In genomic region chr19:54114340-54114826, GRCh38 we compare ENCODE assay signal across 8 cellular contexts. TPM values are rescaled to one million over a fixed set of nuclear protein-coding genes. Genes with fewer than 3 reads are reported as not detected.
DNase-seq lines count a peak whose midpoint lies in the region; TF ChIP-seq lines count a peak whose summit lies in the region.

No MANE protein-coding gene starts in this region.

- peak; percentile 33 for TF ChIP-seq POLR2A in NB4 (IDR thresholded peaks at IDR 0.05; ENCODE audit: extremely low read depth, insufficient read length)
- TF ChIP-seq POLR2A in erythroblast (IDR thresholded peaks at IDR 0.05; ENCODE audit: low read length), result peak; percentile 32

- CTCF ChIA-PET in GM10248 (lab: Yijun Ruan, JAX), result interaction anchor here (1.0 to 1.6 kb wide), 5 partner anchors 9 to 45 kb away, joined by 3 to 5 read pairs (median 4); partner anchors contain the start of genes CNOT3 and LENG1

- H3K4me3 Mint-ChIP-seq in type B pancreatic cell, result peak overlapping the region; percentile 96

- H3K27me3 Mint-ChIP-seq in type B pancreatic cell, result no peaks in the 10 kb centered on the region

- H3K36me3 Mint-ChIP-seq in type B pancreatic cell, result peaks cover 9% of the 10 kb centered on the region

- POLR2A ChIA-PET in GM10248 (lab: Yijun Ruan, JAX), result interaction anchor here (1.9 kb wide), 1 partner anchor 23 kb away, joined by 10 read pairs; the partner anchor contains the start of gene CNOT3

- H3K4me3 ChIP-seq in NB4 (ENCODE audit: low read depth, low read length), result peak overlapping the region; percentile 99

- peak; percentile 67 for DNase-seq in GM10248 (ENCODE audit: extremely low spot score)
- peak; percentile 76 for DNase-seq in NB4 (ENCODE audit: low read depth)
- peak; percentile 77 for DNase-seq in activated CD8-positive, alpha-beta memory T cell treated with anti-CD3 and anti-CD28 coated beads, Interleukin-2, amount 50 U/mL, for 48 hours
- no peak for DNase-seq in erythroblast (lab: John Stamatoyannopoulos, UW)
- peak; percentile 40 for DNase-seq in myocyte (ENCODE audit: low read depth)
- DNase-seq in type B pancreatic cell (ENCODE audit: extremely low spot score, unreplicated experiment), result no peak
- no peak for DNase-seq in NCI-H524 (lab: John Stamatoyannopoulos, UW)
- no peak for DNase-seq in NCI-H345 (lab: John Stamatoyannopoulos, UW)

- no peaks in the 10 kb centered on the region for H3K9me3 Mint-ChIP-seq in type B pancreatic cell

- H3K4me1 Mint-ChIP-seq in type B pancreatic cell (ENCODE audit: unreplicated experiment), result peaks cover 23% of the 10 kb centered on the region

- peak overlapping the region; percentile 93 for H3K27ac Mint-ChIP-seq in type B pancreatic cell

- TF ChIP-seq CTCF in GM10248 (IDR thresholded peaks at IDR 0.05; ENCODE audit: control extremely low read depth, extremely low read depth, low read depth, missing control alignments) (no peak), NB4 (IDR thresholded peaks at IDR 0.05; ENCODE audit: low read depth, low read length) (no peak), type B pancreatic cell (conservative IDR thresholded peaks at IDR 0.05) (no peak)

RNA-seq across cellular contexts. Expression of gene TFPT, which starts 1.1 kb away (rescaled TPM):
- total RNA-seq in myocyte (13.0 and 17.8 TPM in 2 replicates), type B pancreatic cell (ENCODE audit: low replicate concordance) (14.1 and 17.0 TPM in 2 replicates)
- polyA plus RNA-seq in myocyte (2012), result 27.6 TPM

RNA-seq across cellular contexts. Expression of gene PRPF31, which starts 1.2 kb away (rescaled TPM):
- total RNA-seq in myocyte (48.0 and 59.0 TPM in 2 replicates), type B pancreatic cell (ENCODE audit: low replicate concordance) (80.5 and 89.8 TPM in 2 replicates)
- 68.4 TPM for polyA plus RNA-seq in myocyte (2012)

RNA-seq across cellular contexts. Expression of gene NDUFA3, which starts 11.7 kb away (rescaled TPM):
- total RNA-seq in myocyte (51.3 and 53.7 TPM in 2 replicates), type B pancreatic cell (ENCODE audit: low replicate concordance) (140 and 155 TPM in 2 replicates)
- 285 TPM for polyA plus RNA-seq in myocyte (2012)

RNA-seq across cellular contexts. Expression of gene OSCAR, which starts 13.8 kb away (rescaled TPM):
- total RNA-seq in myocyte (0.10 TPM in 1 of 2 replicates, not detected in the other), type B pancreatic cell (ENCODE audit: low replicate concordance) (not detected in 2 replicates)
- 0.29 TPM for polyA plus RNA-seq in myocyte (2012)

RNA-seq across cellular contexts. Expression of gene CNOT3, which starts 23.2 kb away (rescaled TPM):
- 17.0 and 17.2 TPM in 2 replicates for total RNA-seq in myocyte
- 42.3 TPM for polyA plus RNA-seq in myocyte (2012)
- 55.4 and 72.9 TPM in 2 replicates for total RNA-seq in type B pancreatic cell (ENCODE audit: low replicate concordance)

Comparison
In these comparisons a context has a peak if more than half of its experiments do, and no peak if none do; other contexts are left out.
1. DNase-seq: peak in GM10248 (single experiment), NB4 (single experiment), activated CD8-positive, alpha-beta memory T cell treated with anti-CD3 and anti-CD28 coated beads, Interleukin-2, amount 50 U/mL, for 48 hours (single experiment) and myocyte (single experiment); none in erythroblast (0 of 2), type B pancreatic cell (single experiment), NCI-H524 (0 of 2) and NCI-H345 (single experiment).